In genomic region chr14:26281280-26281998, GRCh38 we compare ENCODE assay signal across 2 cellular contexts.
TF ChIP-seq lines count a peak whose summit lies in the region.

No MANE protein-coding gene starts in this region.

TF ChIP-seq in SK-N-SH, 30 proteins besides CTCF, POLR2A, EP300 and RAD21 (continued from another document):
- TF ChIP-seq USF2 (IDR thresholded peaks at IDR 0.05; ENCODE audit: borderline replicate concordance, low read depth, low read length) (no peak), TEAD4 (IDR thresholded peaks at IDR 0.05; ENCODE audit: borderline replicate concordance, insufficient read depth) (no peak), JUND (IDR thresholded peaks at IDR 0.05) (no peak), YY1 (IDR thresholded peaks at IDR 0.05; ENCODE audit: low read depth) (no peak), RCOR1 (IDR thresholded peaks at IDR 0.05; ENCODE audit: low read length) (no peak), GATA2 (CRISPR knock-in tag; IDR thresholded peaks at IDR 0.05) (no peak)

TF ChIP-seq in SK-N-SH treated with all-trans-retinoic acid at 6 μM for 48 hours, 23 proteins besides CTCF, POLR2A, EP300 and RAD21 (continued from another document):
- no peak for TF ChIP-seq PATZ1 (CRISPR knock-in tag; IDR thresholded peaks at IDR 0.05; ENCODE audit: borderline replicate concordance)
TF ChIP-seq in SK-N-SH treated with all-trans-retinoic acid at 6 μM for 48 hours: peak in this region for 0.
